In the genomic region with DNA sequence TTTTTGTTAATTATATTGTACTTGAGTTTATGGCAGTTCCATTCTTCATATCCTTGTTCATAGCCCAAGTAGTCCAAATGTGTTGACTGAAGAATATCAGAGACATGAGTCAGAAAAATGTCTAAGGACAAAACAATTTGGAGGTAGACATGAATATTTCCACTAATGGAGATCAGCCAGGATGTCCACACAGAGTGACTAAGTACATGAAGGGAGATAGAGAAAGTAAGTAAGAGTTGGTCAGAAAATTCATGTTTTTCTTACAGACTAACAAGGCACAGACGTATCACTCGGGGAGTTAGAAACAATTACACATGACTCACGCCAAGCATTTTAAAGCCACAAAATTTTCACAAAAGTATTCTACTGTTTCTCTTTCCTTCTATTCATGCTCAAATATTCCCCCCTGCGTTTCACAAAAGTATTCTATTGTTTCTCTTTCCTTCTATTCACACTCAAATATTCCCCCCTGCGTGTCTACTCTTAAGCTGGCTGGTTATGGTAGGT, we compare ENCODE assay signal across 14 cellular contexts.
A peak's percentile ranks its signal among the peaks of the same experiment; 100 is the strongest.
DNase-seq lines count a peak whose midpoint lies in the region; ATAC-seq and TF ChIP-seq lines count a peak whose summit lies in the region.
"Had no signal": no experiment of that assay in that cellular context is flagged by ENCODE, and none has a peak within 500 bp of the region (broad histone marks: within the 10 kb centered on the region; RNA-seq: fewer than 3 reads in every experiment).

No MANE protein-coding gene starts in this region.

- H3K27ac Mint-ChIP-seq in stimulated activated naive CD8-positive, alpha-beta T cell treated with anti-CD3 and anti-CD28 coated beads, Interleukin-15, amount 100 ng/mL, for 72 hours = no peak overlapping the region
- no peak overlapping the region for H3K27ac Mint-ChIP-seq in immature natural killer cell
- H3K27ac Mint-ChIP-seq: activated CD4-positive, alpha-beta T cell treated with anti-CD3 and anti-CD28 coated beads for 36 hours had no signal

- H3K9me3 ChIP-seq in A673 (ENCODE audit: low read depth, low read length, poor library complexity, severe bottlenecking) (no peaks in the 10 kb centered on the region), HUES48 (ENCODE audit: control insufficient read depth, insufficient read depth, low read length) (no peaks in the 10 kb centered on the region), mammary epithelial cell (replicated peaks; ENCODE audit: insufficient read depth, low read length) (no peaks in the 10 kb centered on the region)
- H3K9me3 ChIP-seq: BE2C, testis had no signal

- no peaks in the 10 kb centered on the region for H3K27me3 ChIP-seq in A673 (replicated peaks; ENCODE audit: insufficient read depth, low read depth, low read length, poor library complexity)
- H3K27me3 ChIP-seq in HUES48 (ENCODE audit: control insufficient read depth, insufficient read depth, low read length) = no peaks in the 10 kb centered on the region
- no peaks in the 10 kb centered on the region for H3K27me3 ChIP-seq in mammary epithelial cell (ENCODE audit: insufficient read depth, low read length)
- no peaks in the 10 kb centered on the region for H3K27me3 ChIP-seq in kidney epithelial cell (ENCODE audit: control insufficient read depth, insufficient read depth, low read length)
- H3K27me3 ChIP-seq: BE2C, testis had no signal

- H3K36me3 ChIP-seq in A673 (ENCODE audit: insufficient read depth, low read length, poor library complexity, severe bottlenecking) (no peaks in the 10 kb centered on the region), HUES48 (ENCODE audit: control insufficient read depth, insufficient read depth, low read length) (no peaks in the 10 kb centered on the region), mammary epithelial cell (ENCODE audit: insufficient read depth, low read length) (no peaks in the 10 kb centered on the region), kidney epithelial cell (ENCODE audit: control insufficient read depth, insufficient read depth, low read length) (no peaks in the 10 kb centered on the region)
- H3K36me3 ChIP-seq: BE2C had no signal

- 0% methylated on average over 5 of the region's 5 CpGs for WGBS in mammary epithelial cell (ENCODE audit: low coverage, missing lambda C conversion rate)

- H3K79me2 ChIP-seq in mammary epithelial cell (ENCODE audit: insufficient read depth, low read length) = no peaks in the 10 kb centered on the region

- peaks cover 5% of the 10 kb centered on the region for H3K27me3 Mint-ChIP-seq in stimulated activated naive CD8-positive, alpha-beta T cell treated with anti-CD3 and anti-CD28 coated beads, Interleukin-15, amount 100 ng/mL, for 72 hours
- peaks cover 0 to 3% (median 0%) of the 10 kb centered on the region in 3 donors for H3K27me3 Mint-ChIP-seq in immature natural killer cell (ENCODE audit: low read depth in 3 of 3)

- H2AFZ ChIP-seq in mammary epithelial cell (ENCODE audit: low read depth, low read length) = peak overlapping the region; percentile 23

- BruUV-seq in A673 (replicated peaks; lab: Mats Ljungman, UMichigan) (no TSS peak), mammary epithelial cell (replicated peaks; lab: Mats Ljungman, UMichigan) (no TSS peak)

- H3K9ac ChIP-seq in HUES48 (ENCODE audit: low read depth, low read length) (peak overlapping the region; percentile 21; the same call in 1 of the 2 replicates), mammary epithelial cell (ENCODE audit: insufficient read depth, low read length) (peak overlapping the region; percentile 14)

- POLR2A ChIA-PET in A673 (lab: Charles Lee; ENCODE audit: low non-redundant PET) = no interaction called here

- H3K4me3 ChIP-seq in A673 (ENCODE audit: low read depth, low read length, poor library complexity, severe bottlenecking) = no peak overlapping the region
- no peak overlapping the region for H3K4me3 ChIP-seq in HUES48 (ENCODE audit: low read depth, low read length)
- H3K4me3 ChIP-seq in mammary epithelial cell (replicated peaks in 1 of 3; ENCODE audit: insufficient read depth in 1 of 3, low read depth in 2 of 3, low read length in 3 of 3) = peak overlapping the region; percentile 11 to 24 (median 16)
- no peak overlapping the region for H3K4me3 ChIP-seq in kidney epithelial cell (ENCODE audit: low read depth, low read length)
- H3K4me3 ChIP-seq: testis had no signal

- dilution Hi-C loops in mammary epithelial cell (cut with HindIII; ENCODE audit: low sequenced_read_pairs) = no loop called here

- peaks cover 18% of the 10 kb centered on the region for H3K4me1 ChIP-seq in A673 (ENCODE audit: insufficient read depth, low read length, poor library complexity, severe bottlenecking)
- peaks cover 15% of the 10 kb centered on the region for H3K4me1 ChIP-seq in HUES48 (ENCODE audit: control insufficient read depth, insufficient read depth, low read length)
- peaks cover 29% of the 10 kb centered on the region for H3K4me1 ChIP-seq in mammary epithelial cell (ENCODE audit: insufficient read depth, low read length)
- H3K4me1 ChIP-seq: testis had no signal

- H3K27ac ChIP-seq in A673 (ENCODE audit: low read depth, low read length, poor library complexity, severe bottlenecking) (peak overlapping the region; percentile 72), HUES48 (ENCODE audit: low read depth, low read length) (peak overlapping the region; percentile 11), mammary epithelial cell (ENCODE audit: insufficient read depth, low read depth, low read length) (peak overlapping the region; percentile 94)
- H3K27ac ChIP-seq: testis had no signal

- no peaks in the 10 kb centered on the region for H3K4me1 Mint-ChIP-seq in stimulated activated naive CD8-positive, alpha-beta T cell treated with anti-CD3 and anti-CD28 coated beads, Interleukin-15, amount 100 ng/mL, for 72 hours
- no peaks in the 10 kb centered on the region for H3K4me1 Mint-ChIP-seq in immature natural killer cell
- H3K4me1 Mint-ChIP-seq: activated CD4-positive, alpha-beta T cell treated with anti-CD3 and anti-CD28 coated beads for 36 hours had no signal

- no peak overlapping the region for H3K4me3 Mint-ChIP-seq in stimulated activated naive CD8-positive, alpha-beta T cell treated with anti-CD3 and anti-CD28 coated beads, Interleukin-15, amount 100 ng/mL, for 72 hours
- H3K4me3 Mint-ChIP-seq in immature natural killer cell = no peak overlapping the region
- H3K4me3 Mint-ChIP-seq: activated CD4-positive, alpha-beta T cell treated with anti-CD3 and anti-CD28 coated beads for 36 hours had no signal

- in situ Hi-C loops in mammary epithelial cell (cut with MboI; ENCODE audit: low sequenced_read_pairs in 2 of 2) = no loop called here

- ATAC-seq in GM18519 (IDR thresholded peaks at IDR 0.05; ENCODE audit: low FRiP score, unreplicated experiment) (no peak), GM21825 (IDR thresholded peaks at IDR 0.05; ENCODE audit: unreplicated experiment) (no peak)
- no peak for ATAC-seq in stimulated activated naive CD8-positive, alpha-beta T cell treated with anti-CD3 and anti-CD28 coated beads, Interleukin-15, amount 100 ng/mL, for 72 hours
- ATAC-seq: activated CD4-positive, alpha-beta T cell treated with anti-CD3 and anti-CD28 coated beads for 36 hours; left lobe of liver had no signal

- no peaks in the 10 kb centered on the region for H4K20me1 ChIP-seq in mammary epithelial cell (ENCODE audit: insufficient read depth, low read length)

- CTCF ChIA-PET in A673 (lab: Charles Lee) (no interaction called here), mammary epithelial cell (lab: Charles Lee; ENCODE audit: low non-redundant PET) (no interaction called here)

- no peaks in the 10 kb centered on the region for H3K9me3 Mint-ChIP-seq in stimulated activated naive CD8-positive, alpha-beta T cell treated with anti-CD3 and anti-CD28 coated beads, Interleukin-15, amount 100 ng/mL, for 72 hours
- H3K9me3 Mint-ChIP-seq in immature natural killer cell = peaks cover 0 to 4% (median 0%) of the 10 kb centered on the region in 6 donors

- peak overlapping the region; percentile 63 for H3K4me2 ChIP-seq in mammary epithelial cell (ENCODE audit: insufficient read depth, low read depth, low read length)

- DNase-seq in A673 (ENCODE audit: low spot score) (peak; percentile 85), mammary epithelial cell (peak; percentile 95), kidney epithelial cell (ENCODE audit: low read depth) (peak; percentile 96), immature natural killer cell (no peak)
- no peak for DNase-seq in stimulated activated naive CD8-positive, alpha-beta T cell treated with anti-CD3 and anti-CD28 coated beads, Interleukin-15, amount 100 ng/mL, for 72 hours
- DNase-seq: activated CD4-positive, alpha-beta T cell treated with anti-CD3 and anti-CD28 coated beads for 36 hours; BE2C; central memory CD4-positive, alpha-beta T cell; MM.1S; testis had no signal

- TF ChIP-seq CTCF in A673 (conservative IDR thresholded peaks at IDR 0.05; ENCODE audit: low read depth, low read length) (no peak), mammary epithelial cell (conservative IDR thresholded peaks at IDR 0.05 in 1 of 2, IDR thresholded peaks at IDR 0.05 in 1 of 2; ENCODE audit: extremely low read depth in 1 of 2, insufficient read depth in 1 of 2, low read depth in 1 of 2, low read length in 2 of 2) (no peak), kidney epithelial cell (IDR thresholded peaks at IDR 0.05; ENCODE audit: insufficient read depth, low read length, poor library complexity, severe bottlenecking) (no peak)

- no peaks in the 10 kb centered on the region for H3K36me3 Mint-ChIP-seq in immature natural killer cell

- intact Hi-C loops in A673 (cut with micrococcal nuclease; ENCODE audit: unreplicated experiment) = no loop called here
- intact Hi-C loops in mammary epithelial cell (cut with micrococcal nuclease) = loop anchor here (1.0 to 5.0 kb wide), 4 partner anchors 37 to 334 kb away; no protein-coding TSS in a partner anchor

Comparison
In these comparisons a context has a peak if more than half of its experiments do, and no peak if none do; other contexts are left out.
1. DNase-seq: peak in A673 (single experiment), mammary epithelial cell (single experiment) and kidney epithelial cell (single experiment); none in stimulated activated naive CD8-positive, alpha-beta T cell treated with anti-CD3 and anti-CD28 coated beads, Interleukin-15, amount 100 ng/mL, for 72 hours (0 of 2) and immature natural killer cell (0 of 3).
2. H3K27ac ChIP-seq: peak in every context shown above with its lines; median percentile 94 in mammary epithelial cell; 72 in A673; 11 in HUES48.
3. H3K4me3 ChIP-seq: peak in mammary epithelial cell (3 of 3); none in A673 (single experiment), HUES48 (single experiment) and kidney epithelial cell (single experiment).